Comparison of ENCODE assay signal across 19 cellular contexts in the genomic region with DNA sequence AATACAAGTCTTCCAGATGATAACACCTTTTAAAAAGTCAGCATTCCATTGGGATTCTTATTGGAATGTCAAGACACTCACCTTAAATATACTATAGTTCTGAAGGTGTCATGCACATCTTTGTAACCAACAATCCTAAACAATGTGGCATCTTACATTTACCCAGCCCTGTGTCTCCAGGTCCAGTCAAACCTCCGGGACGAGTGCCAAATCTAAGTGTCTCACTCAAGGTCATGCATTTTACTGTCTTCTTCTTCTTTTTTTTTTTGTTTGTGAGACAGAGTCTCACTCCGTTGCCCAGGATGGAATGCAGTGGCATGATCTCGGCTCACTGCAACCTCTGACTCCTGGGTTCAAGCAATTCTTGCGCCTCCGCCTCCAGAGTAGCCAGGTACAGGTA.
"Had no signal": no experiment of that assay in that cellular context is flagged by ENCODE, and none has a peak within 500 bp of the region (broad histone marks: within the 10 kb centered on the region; RNA-seq: fewer than 3 reads in every experiment).

No MANE protein-coding gene starts in this region.

- H3K27ac ChIP-seq: coronary artery, foreskin keratinocyte, neutrophil, psoas muscle, spleen, tibial nerve, upper lobe of right lung had no signal

- H3K36me3 Mint-ChIP-seq: naive thymus-derived CD4-positive, alpha-beta T cell; stimulated activated memory B cell treated with anti-CD40 and anti-IgM and Interleukin-4, amounts not matched to agents 10 μg/mL and 1 μg/mL and 100 μg/mL, for 72 hours had no signal

- H3K4me3 ChIP-seq: coronary artery, psoas muscle, spleen, tibial nerve, upper lobe of right lung had no signal

- H3K36me3 ChIP-seq: neutrophil, spleen, tibial nerve, upper lobe of right lung had no signal

- H3K4me3 Mint-ChIP-seq: endodermal cell; naive thymus-derived CD4-positive, alpha-beta T cell; nephron progenitor cell; stimulated activated memory B cell treated with anti-CD40 and anti-IgM and Interleukin-4, amounts not matched to agents 10 μg/mL and 1 μg/mL and 100 μg/mL, for 72 hours; stimulated activated naive CD8-positive, alpha-beta T cell treated with anti-CD3 and anti-CD28 coated beads, Interleukin-15, Interleukin-2, amounts not matched to agents 100 ng/mL and 50 ng/mL, for 24 hours had no signal

- H3K9me3 ChIP-seq: neutrophil, psoas muscle, spleen, tibial nerve, upper lobe of right lung had no signal

- H3K27ac Mint-ChIP-seq: endodermal cell; naive thymus-derived CD4-positive, alpha-beta T cell; nephron progenitor cell; stimulated activated memory B cell treated with anti-CD40 and anti-IgM and Interleukin-4, amounts not matched to agents 10 μg/mL and 1 μg/mL and 100 μg/mL, for 72 hours; stimulated activated naive CD8-positive, alpha-beta T cell treated with anti-CD3 and anti-CD28 coated beads, Interleukin-15, Interleukin-2, amounts not matched to agents 100 ng/mL and 50 ng/mL, for 24 hours had no signal

- H3K4me1 ChIP-seq: foreskin keratinocyte, psoas muscle, spleen, tibial nerve, upper lobe of right lung had no signal

- H3K27me3 Mint-ChIP-seq: naive thymus-derived CD4-positive, alpha-beta T cell; stimulated activated memory B cell treated with anti-CD40 and anti-IgM and Interleukin-4, amounts not matched to agents 10 μg/mL and 1 μg/mL and 100 μg/mL, for 72 hours; stimulated activated naive CD8-positive, alpha-beta T cell treated with anti-CD3 and anti-CD28 coated beads, Interleukin-15, Interleukin-2, amounts not matched to agents 100 ng/mL and 50 ng/mL, for 24 hours had no signal

- H3K4me1 Mint-ChIP-seq: nephron progenitor cell; stimulated activated memory B cell treated with anti-CD40 and anti-IgM and Interleukin-4, amounts not matched to agents 10 μg/mL and 1 μg/mL and 100 μg/mL, for 72 hours had no signal

- FAIRE-seq: endothelial cell of umbilical vein had no signal

- H3K9me3 Mint-ChIP-seq: endodermal cell; naive thymus-derived CD4-positive, alpha-beta T cell; nephron progenitor cell; stimulated activated memory B cell treated with anti-CD40 and anti-IgM and Interleukin-4, amounts not matched to agents 10 μg/mL and 1 μg/mL and 100 μg/mL, for 72 hours; stimulated activated naive CD8-positive, alpha-beta T cell treated with anti-CD3 and anti-CD28 coated beads, Interleukin-15, Interleukin-2, amounts not matched to agents 100 ng/mL and 50 ng/mL, for 24 hours had no signal

- DNase-seq: effector CD4-positive, alpha-beta T cell; endodermal cell; erythroblast; foreskin keratinocyte; naive thymus-derived CD4-positive, alpha-beta T cell; nephron progenitor cell; psoas muscle; retina; spleen; stimulated activated CD4-positive, alpha-beta T cell treated with anti-CD3 and anti-CD28 coated beads, Interleukin-15, amount 100 ng/mL, for 24 hours; stimulated activated CD4-positive, alpha-beta T cell treated with anti-CD3 and anti-CD28 coated beads, Interleukin-1b, Interleukin-23, amount 100 ng/mL, for 48 hours; stimulated activated CD4-positive, alpha-beta T cell treated with anti-CD3 and anti-CD28 coated beads, Interleukin-4, amount 100 ng/mL, for 24 hours; upper lobe of right lung had no signal

- H3K27me3 ChIP-seq: foreskin keratinocyte, neutrophil, spleen, tibial nerve, upper lobe of right lung had no signal
